8 cellular contexts compared by ENCODE assay signal in genomic region chr18:9095297-9096012, GRCh38. TPM values are rescaled to one million over a fixed set of nuclear protein-coding genes. Genes with fewer than 3 reads are reported as not detected.
A peak's percentile ranks its signal among the peaks of the same experiment; 100 is the strongest.
DNase-seq lines count a peak whose midpoint lies in the region; ATAC-seq, FAIRE-seq and TF ChIP-seq lines count a peak whose summit lies in the region.

No MANE protein-coding gene starts in this region.

- intact Hi-C loops in IMR-90 (cut with micrococcal nuclease) = no loop called here
- intact Hi-C loops in adrenal gland (cut with DNase I) = no loop called here

- H4K91ac ChIP-seq in IMR-90 (ENCODE audit: insufficient read depth, low read depth, low read length) = peak overlapping the region; percentile 91

- POLR2A ChIA-PET in IMR-90 (lab: Charles Lee; ENCODE audit: unreplicated experiment) = no interaction called here

- peak overlapping the region; percentile 71 to 91 for H4K8ac ChIP-seq in IMR-90 (ENCODE audit: low read depth in 2 of 2, low read length in 2 of 2)

- CTCF ChIA-PET in IMR-90 (lab: Yijun Ruan, JAX) = interaction anchor here (0.5 kb wide), 1 partner anchor 18 kb away, joined by 5 read pairs; no protein-coding TSS in a partner anchor

- peak overlapping the region; percentile 71 for H3K23ac ChIP-seq in IMR-90 (ENCODE audit: low read depth, low read length)

- peak overlapping the region; percentile 47 for H2AK9ac ChIP-seq in IMR-90 (replicated peaks; ENCODE audit: low read depth, low read length, poor library complexity)

- H2AK5ac ChIP-seq in IMR-90 (ENCODE audit: low read depth, low read length) = peak overlapping the region; percentile 94

- peak overlapping the region; percentile 86 for H2BK120ac ChIP-seq in IMR-90 (ENCODE audit: low read depth, low read length)

- 43% methylated on average over 2 of the region's 9 CpGs; no CpG with 5 or more reads in 1 of the 2 experiments for whole genome bisulfite sequencing in IMR-90 (ENCODE audit: extremely low coverage in 2 of 2, insufficient read length in 1 of 2), 2 experiments
- 55 to 73% (median 56%) methylated on average over 9 of the region's 9 CpGs for WGBS in adrenal gland, 4 donors

- peak overlapping the region; percentile 80 for H3K56ac ChIP-seq in IMR-90 (ENCODE audit: extremely low read depth, insufficient read depth, low read length)

- DNase-seq in GF-D8 (lab: John Stamatoyannopoulos, UW) (peak; percentile 82), IMR-90 (peak; percentile 81), D721Med (ENCODE audit: insufficient read length, low spot score) (no peak), adrenal gland (no peak), nucleus accumbens (lab: John Stamatoyannopoulos, UW) (no peak)
- DNase-seq in activated T-cell treated with anti-CD3 and anti-CD28 coated beads, Interleukin-2, amount 50 U/mL, for 4 hours = peak; percentile 32

- ATAC-seq in GM21515 (IDR thresholded peaks at IDR 0.05; ENCODE audit: unreplicated experiment) (peak; percentile 82), IMR-90 (ENCODE audit: low read depth) (peak; percentile 21)
- ATAC-seq in activated T-cell treated with anti-CD3 and anti-CD28 coated beads, Interleukin-2, amount 50 U/mL, for 4 hours = peak; percentile 61 to 63

- H2BK20ac ChIP-seq in IMR-90 (ENCODE audit: low read depth, low read length) = peak overlapping the region; percentile 94

- H3K27me3 Mint-ChIP-seq in activated T-cell treated with anti-CD3 and anti-CD28 coated beads, Interleukin-2, amount 50 U/mL, for 4 hours (ENCODE audit: low read depth) = no peaks in the 10 kb centered on the region

- TF ChIP-seq RAD21 in IMR-90 (IDR thresholded peaks at IDR 0.05; ENCODE audit: low read length) = no peak

- peak overlapping the region; percentile 96 for H2BK15ac ChIP-seq in IMR-90 (ENCODE audit: low read depth, low read length)

- 0 out of 4 replicates have a peak, but pooled peaks cover 0 to 6% of the 10 kb centered on the region in 2 experiments for H3K79me1 ChIP-seq in IMR-90 (ENCODE audit: low read depth in 1 of 2, low read length in 2 of 2)

- peak overlapping the region; percentile 95 for H2BK5ac ChIP-seq in IMR-90 (ENCODE audit: low read depth, low read length, poor library complexity, severe bottlenecking)

- H3K4me1 ChIP-seq in IMR-90 (ENCODE audit: control insufficient read depth, insufficient read depth, low read length) (peaks cover 13% of the 10 kb centered on the region), muscle layer of duodenum (ENCODE audit: control insufficient read depth in 1 of 2, insufficient read depth in 2 of 2, low read length in 2 of 2) (peaks cover 4 to 6% of the 10 kb centered on the region in 2 donors), adrenal gland (replicated peaks in 1 of 2) (peaks cover 0 to 8% of the 10 kb centered on the region in 2 donors)

- peak overlapping the region; percentile 82 for H3K14ac ChIP-seq in IMR-90 (replicated peaks; ENCODE audit: low read depth, low read length)

- peaks cover 18% of the 10 kb centered on the region for H3K9me1 ChIP-seq in IMR-90 (ENCODE audit: insufficient read depth, low read length)

- H3K18ac ChIP-seq in IMR-90 (ENCODE audit: low read depth, low read length) = peak overlapping the region; percentile 82

- TF ChIP-seq CTCF in IMR-90 (conservative IDR thresholded peaks at IDR 0.05; ENCODE audit: low read depth, low read length) (no peak), D721Med (IDR thresholded peaks at IDR 0.05; ENCODE audit: insufficient read depth, missing control alignments) (no peak), adrenal gland (IDR thresholded peaks at IDR 0.05) (no peak)

- H3K36me3 ChIP-seq in IMR-90 (ENCODE audit: control insufficient read depth, insufficient read depth, low read length) = no peaks in the 10 kb centered on the region
- no peaks in the 10 kb centered on the region for H3K36me3 ChIP-seq in muscle layer of duodenum (ENCODE audit: control insufficient read depth in 1 of 2, insufficient read depth in 2 of 2, low read length in 2 of 2)
- H3K36me3 ChIP-seq in adrenal gland (replicated peaks in 1 of 2) = no peaks in the 10 kb centered on the region

- in situ Hi-C loops in IMR-90 (cut with MboI; ENCODE audit: low sequenced_read_pairs) = no loop called here

- no peaks in the 10 kb centered on the region for H3K9me3 Mint-ChIP-seq in activated T-cell treated with anti-CD3 and anti-CD28 coated beads, Interleukin-2, amount 50 U/mL, for 4 hours

- H3K9me3 ChIP-seq in IMR-90 (ENCODE audit: control insufficient read depth, insufficient read depth, low read length) (no peaks in the 10 kb centered on the region), muscle layer of duodenum (ENCODE audit: control insufficient read depth in 1 of 2, low read length in 2 of 2) (no peaks in the 10 kb centered on the region), adrenal gland (replicated peaks in 1 of 3) (no peaks in the 10 kb centered on the region)

- H3K4me2 ChIP-seq in IMR-90 (ENCODE audit: low read depth, low read length) = peak overlapping the region; percentile 40; the same call in 1 of the 2 replicates

- H3K4ac ChIP-seq in IMR-90 (ENCODE audit: low read depth, low read length) = peak overlapping the region; percentile 69

- H3K27me3 ChIP-seq in IMR-90 (ENCODE audit: control insufficient read depth, insufficient read depth, low read length) (no peaks in the 10 kb centered on the region), muscle layer of duodenum (ENCODE audit: low read depth, low read length) (no peaks in the 10 kb centered on the region), adrenal gland (no peaks in the 10 kb centered on the region)

- H3K27ac ChIP-seq in IMR-90 (ENCODE audit: insufficient read depth, low read length) (peak overlapping the region; percentile 84), muscle layer of duodenum (ENCODE audit: low read length) (peak overlapping the region; percentile 84), adrenal gland (no peak overlapping the region)

- FAIRE-seq in D721Med (lab: Jason Lieb, UNC) = no peak

- no TSS peak for BruUV-seq in IMR-90 (replicated peaks; lab: Mats Ljungman, UMichigan)

- H3K36me3 Mint-ChIP-seq in activated T-cell treated with anti-CD3 and anti-CD28 coated beads, Interleukin-2, amount 50 U/mL, for 4 hours (ENCODE audit: insufficient read depth) = peaks cover 3% of the 10 kb centered on the region

- TF ChIP-seq POLR2A in IMR-90 (IDR thresholded peaks at IDR 0.05; ENCODE audit: low read depth, low read length) (no peak), adrenal gland (IDR thresholded peaks at IDR 0.05) (no peak)

- peaks cover 67% of the 10 kb centered on the region for H3K4me1 Mint-ChIP-seq in activated T-cell treated with anti-CD3 and anti-CD28 coated beads, Interleukin-2, amount 50 U/mL, for 4 hours (ENCODE audit: low read depth)

- H4K20me1 ChIP-seq in IMR-90 (ENCODE audit: insufficient read depth, low read length) = no peaks in the 10 kb centered on the region

- peak overlapping the region; percentile 71 for H3K4me3 Mint-ChIP-seq in activated T-cell treated with anti-CD3 and anti-CD28 coated beads, Interleukin-2, amount 50 U/mL, for 4 hours

- peak overlapping the region; percentile 22; the same call in 1 of the 2 replicates for H3K9ac ChIP-seq in IMR-90 (ENCODE audit: low read depth, low read length)

- H2AFZ ChIP-seq in IMR-90 (replicated peaks; ENCODE audit: low read length, poor library complexity) = peak overlapping the region; percentile 67

- dilution Hi-C loops in IMR-90 (cut with HindIII; ENCODE audit: low sequenced_read_pairs, unreplicated experiment) = no loop called here

- H3K4me3 ChIP-seq in IMR-90 (ENCODE audit: insufficient read depth, low read depth, low read length) (no peak overlapping the region), muscle layer of duodenum (ENCODE audit: low read depth in 1 of 2, low read length in 2 of 2) (peak overlapping the region in 1 of 2 donors; percentile 33), adrenal gland (no peak overlapping the region)

- peak overlapping the region; percentile 78 for H4K5ac ChIP-seq in IMR-90 (ENCODE audit: low read depth, low read length)

TF ChIP-seq in IMR-90, 13 proteins besides CTCF, POLR2A, EP300 and RAD21:
- 0 out of 2 replicates have a peak, but pooled peaks have one; percentile 44 for TF ChIP-seq BHLHE40 (IDR thresholded peaks at IDR 0.05; ENCODE audit: low read depth, low read length)
- TF ChIP-seq USF2 (IDR thresholded peaks at IDR 0.05; ENCODE audit: low read depth, low read length) = peak; percentile 54; the same call in 1 of the 2 replicates
- no peak for TF ChIP-seq MAFK (IDR thresholded peaks at IDR 0.05; ENCODE audit: low read depth, low read length)

RNA-seq across cellular contexts. Expression of gene NDUFV2, which starts 7.0 kb away (rescaled TPM):
- total RNA-seq in IMR-90 (2012; rRNA removed) (106 and 115 TPM in 2 replicates), adrenal gland (100 to 1,000 TPM; 130 to 250 (median 182) TPM)
- polyA plus RNA-seq in IMR-90 (2012; rRNA removed) (121 and 126 TPM in 2 replicates), adrenal gland (100 to 1,000 TPM; 347 to 569 (median 420) TPM)
- 41.8 and 55.5 TPM in 2 replicates for polyA plus RNA-seq in IMR-90 (2012; cell fraction: cytosol; rRNA removed)
- polyA plus RNA-seq in IMR-90 (2012; cell fraction: nucleus; rRNA removed; ENCODE audit: low replicate concordance) = 11.4 and 58.7 TPM in 2 replicates
- total RNA-seq in activated T-cell treated with anti-CD3 and anti-CD28 coated beads, Interleukin-2, amount 50 U/mL, for 4 hours = 100 to 1,000 TPM; 254 to 279 (median 265) TPM

RNA-seq across cellular contexts. Expression of gene ANKRD12, which starts 41.1 kb away (rescaled TPM):
- total RNA-seq in IMR-90 (2012; rRNA removed) = 12.9 and 31.7 TPM in 2 replicates
- polyA plus RNA-seq in IMR-90 (2012; rRNA removed) = 1.9 and 2.6 TPM in 2 replicates
- polyA plus RNA-seq in IMR-90 (2012; cell fraction: cytosol; rRNA removed) = 0.41 and 4.3 TPM in 2 replicates
- polyA plus RNA-seq in IMR-90 (2012; cell fraction: nucleus; rRNA removed; ENCODE audit: low replicate concordance) = 2.5 and 4.6 TPM in 2 replicates
- total RNA-seq in activated T-cell treated with anti-CD3 and anti-CD28 coated beads, Interleukin-2, amount 50 U/mL, for 4 hours = 10 to 100 TPM; 49.7 to 62.9 (median 57.7) TPM
- 10 to 100 TPM; 19.4 to 56.8 (median 41.1) TPM for total RNA-seq in adrenal gland
- polyA plus RNA-seq in adrenal gland = 10 to 100 TPM; 14.1 to 91.2 (median 21.2) TPM

Comparison
In these comparisons a context has a peak if more than half of its experiments do, and no peak if none do; other contexts are left out.
1. DNase-seq: peak in GF-D8 (single experiment), IMR-90 (single experiment) and activated T-cell treated with anti-CD3 and anti-CD28 coated beads, Interleukin-2, amount 50 U/mL, for 4 hours (single experiment); none in D721Med (single experiment), adrenal gland (0 of 7) and nucleus accumbens (0 of 56).
2. ATAC-seq: peak in every context shown above with its lines; median percentile 82 in GM21515; 62 in activated T-cell treated with anti-CD3 and anti-CD28 coated beads, Interleukin-2, amount 50 U/mL, for 4 hours; 21 in IMR-90.
3. H3K27ac ChIP-seq: peak in IMR-90 (single experiment) and muscle layer of duodenum (single experiment); none in adrenal gland (0 of 5).